9 cellular contexts compared by ENCODE assay signal in genomic region chr16:67842509-67843342, GRCh38. TPM values are rescaled to one million over a fixed set of nuclear protein-coding genes. Genes with fewer than 3 reads are reported as not detected.
DNase-seq lines count a peak whose midpoint lies in the region; ATAC-seq, FAIRE-seq and TF ChIP-seq lines count a peak whose summit lies in the region.
"Had no signal": no experiment of that assay in that cellular context is flagged by ENCODE, and none has a peak within 500 bp of the region (broad histone marks: within the 10 kb centered on the region; RNA-seq: fewer than 3 reads in every experiment).

No MANE protein-coding gene starts in this region.

- ATAC-seq in GM19397 (IDR thresholded peaks at IDR 0.05; ENCODE audit: unreplicated experiment) (peak; percentile 9), GM12878 (peak; percentile 16)

- CTCF ChIA-PET in CD8-positive, alpha-beta memory T cell (lab: Charles Lee): interaction anchor here (0.8 to 1.7 kb wide), 5 partner anchors 9 to 72 kb away, joined by 3 to 7 read pairs (median 3); no protein-coding TSS in a partner anchor
- CTCF ChIA-PET in GM12878 (lab: Yijun Ruan, JAX): interaction anchor here (1.1 to 2.0 kb wide), 5 partner anchors 9 to 321 kb away, joined by 3 to 8 read pairs (median 5); partner anchors contain the start of gene EDC4

- no peaks in the 10 kb centered on the region for H3K36me3 ChIP-seq in CD8-positive, alpha-beta memory T cell (ENCODE audit: insufficient read depth, low read length)
- H3K36me3 ChIP-seq in GM12878 (ENCODE audit: control insufficient read depth in 2 of 2, insufficient read depth in 2 of 2, low read length in 1 of 2) (peaks cover 0 to 4% of the 10 kb centered on the region in 2 experiments; a peak in 1 of 4 replicates), skeletal muscle satellite cell (ENCODE audit: insufficient read depth, low read length) (no peaks in the 10 kb centered on the region)

- POLR2A ChIA-PET in CD8-positive, alpha-beta memory T cell (lab: Charles Lee): interaction anchor here (0.9 to 2.1 kb wide), 5 partner anchors 26 to 280 kb away, joined by 4 to 12 read pairs (median 5); partner anchors contain the start of genes EDC4, PSMB10, RANBP10 and TSNAXIP1
- POLR2A ChIA-PET in GM12878 (lab: Charles Lee): no interaction called here

- peak overlapping the region; percentile 100 for H2AFZ ChIP-seq in GM12878 (ENCODE audit: control insufficient read depth, low read depth, low read length)

- no peaks in the 10 kb centered on the region for H3K27me3 Mint-ChIP-seq in CD8-positive, alpha-beta memory T cell

- no peaks in the 10 kb centered on the region for H4K20me1 ChIP-seq in GM12878 (ENCODE audit: control insufficient read depth, insufficient read depth)

- peak; percentile 48 to 82 (median 73) for DNase-seq in CD8-positive, alpha-beta memory T cell
- peak in 49 of 76 experiments; percentile 6 to 73 (median 47) for DNase-seq in HUDEP-2 (lab: John Stamatoyannopoulos, UW; ENCODE audit: unreplicated experiment in 76 of 76)
- peak; percentile 68 for DNase-seq in T-helper 22 cell (ENCODE audit: low read depth)
- DNase-seq in GM12878 (ENCODE audit: low read depth, low spot score): no peak
- no peak for DNase-seq in T1000 (lab: John Stamatoyannopoulos, UW)

- H3K4me3 Mint-ChIP-seq in CD8-positive, alpha-beta memory T cell: peak overlapping the region; percentile 90 to 98 (median 94)

- peak overlapping the region; percentile 90 for H3K27ac ChIP-seq in CD8-positive, alpha-beta memory T cell (ENCODE audit: low read depth, low read length)
- peak overlapping the region; percentile 97 for H3K27ac ChIP-seq in GM12878 (ENCODE audit: control insufficient read depth, insufficient read depth)

- no peaks in the 10 kb centered on the region for H3K27me3 ChIP-seq in CD8-positive, alpha-beta memory T cell (ENCODE audit: insufficient read depth, low read length, poor library complexity, severe bottlenecking)
- H3K27me3 ChIP-seq in GM12878 (replicated peaks in 1 of 2; ENCODE audit: control insufficient read depth in 2 of 2, insufficient read depth in 2 of 2, low read length in 1 of 2) (no peaks in the 10 kb centered on the region), skeletal muscle satellite cell (ENCODE audit: control insufficient read depth, insufficient read depth, low read length) (no peaks in the 10 kb centered on the region)

- H3K4me3 ChIP-seq in CD8-positive, alpha-beta memory T cell (ENCODE audit: low read length): peak overlapping the region; percentile 99
- H3K4me3 ChIP-seq in GM12878: peak overlapping the region; percentile 96
- peak overlapping the region; percentile 85 for H3K4me3 ChIP-seq in iPS-18c (ENCODE audit: insufficient read depth, low read depth, low read length)
- peak overlapping the region; percentile 91 for H3K4me3 ChIP-seq in skeletal muscle satellite cell (ENCODE audit: low read length)

- no peaks in the 10 kb centered on the region for H3K9me3 ChIP-seq in CD8-positive, alpha-beta memory T cell (ENCODE audit: low read length)
- H3K9me3 ChIP-seq in GM12878 (replicated peaks; ENCODE audit: control insufficient read depth, insufficient read depth, low read length) (no peaks in the 10 kb centered on the region), iPS-18c (ENCODE audit: control insufficient read depth, insufficient read depth, low read length) (no peaks in the 10 kb centered on the region), skeletal muscle satellite cell (replicated peaks; ENCODE audit: low read length) (no peaks in the 10 kb centered on the region)

- peak overlapping the region; percentile 91 to 99 (median 96) for H3K27ac Mint-ChIP-seq in CD8-positive, alpha-beta memory T cell

- SMC1A ChIA-PET in GM12878 (lab: Charles Lee; ENCODE audit: uncharacterized antibody, unreplicated experiment): interaction anchor here (1.0 kb wide), 1 partner anchor 17 kb away, joined by 3 read pairs; no protein-coding TSS in a partner anchor

- H3K4me2 ChIP-seq in GM12878 (ENCODE audit: control insufficient read depth, insufficient read depth) (peak overlapping the region; percentile 93), skeletal muscle satellite cell (ENCODE audit: low read length) (peak overlapping the region; percentile 93)

- H3K4me1 Mint-ChIP-seq in CD8-positive, alpha-beta memory T cell: peaks cover 36 to 47% (median 44%) of the 10 kb centered on the region in 3 donors

- H3K4me1 ChIP-seq in CD8-positive, alpha-beta memory T cell (ENCODE audit: insufficient read depth, low read length): peaks cover 46% of the 10 kb centered on the region
- peaks cover 23% of the 10 kb centered on the region for H3K4me1 ChIP-seq in GM12878 (ENCODE audit: control insufficient read depth, insufficient read depth, low read length)
- peaks cover 42% of the 10 kb centered on the region for H3K4me1 ChIP-seq in skeletal muscle satellite cell (ENCODE audit: control insufficient read depth, insufficient read depth, low read length)

- H3K79me2 ChIP-seq in GM12878 (ENCODE audit: control insufficient read depth, insufficient read depth, low read length): peaks cover 40% of the 10 kb centered on the region

- no peak for FAIRE-seq in GM12878 (lab: Jason Lieb, UNC)
- FAIRE-seq: endometrium had no signal

- in situ Hi-C loops in GM12878 (cut with MboI): no loop called here

- RAD21 ChIA-PET in GM12878 (lab: Charles Lee; ENCODE audit: unreplicated experiment): no interaction called here

- no peaks in the 10 kb centered on the region for H3K9me3 Mint-ChIP-seq in CD8-positive, alpha-beta memory T cell

- peaks cover 0 to 24% (median 0%) of the 10 kb centered on the region in 3 donors for H3K36me3 Mint-ChIP-seq in CD8-positive, alpha-beta memory T cell

- BruUV-seq in GM12878 (replicated peaks; lab: Mats Ljungman, UMichigan): no TSS peak

- peak overlapping the region; percentile 91 for H3K9ac ChIP-seq in GM12878 (ENCODE audit: control insufficient read depth, insufficient read depth, low read length)
- peak overlapping the region; percentile 91 for H3K9ac ChIP-seq in skeletal muscle satellite cell (ENCODE audit: low read depth, low read length)

- no peak for TF ChIP-seq EP300 in GM12878 (IDR thresholded peaks at IDR 0.05; ENCODE audit: borderline replicate concordance in 1 of 2, control insufficient read depth in 1 of 2, low read depth in 2 of 2, low read length in 2 of 2)

- TF ChIP-seq POLR2A in GM12878 (IDR thresholded peaks at IDR 0.05; ENCODE audit: low read depth, low read length): peak; percentile 33; the same call in 1 of the 2 replicates

- intact Hi-C loops in GM12878 (cut with micrococcal nuclease; ENCODE audit: unreplicated experiment): no loop called here

- WGBS in GM12878 (ENCODE audit: insufficient coverage, insufficient replicate concordance, low lambda C conversion rate, missing lambda C conversion rate): under 1% methylated on average over 65 of the region's 67 CpGs

- TF ChIP-seq RAD21 in GM12878 (IDR thresholded peaks at IDR 0.05; ENCODE audit: insufficient read depth, low read depth, low read length): 0 out of 2 replicates have a peak, but pooled peaks have one; percentile 14

- TF ChIP-seq CTCF in GM12878 (IDR thresholded peaks at IDR 0.05 in 2 of 3, conservative IDR thresholded peaks at IDR 0.05 in 1 of 3; ENCODE audit: control insufficient read depth in 2 of 3, extremely low read depth in 1 of 3, insufficient read depth in 1 of 3, low read depth in 3 of 3, low read length in 3 of 3): peak; percentile 25 to 43 (median 39); a peak in 5 of 6 replicates

RNA-seq across cellular contexts. Expression of gene THAP11, which starts 0.6 kb away (rescaled TPM):
- 10 to 100 TPM; 52.6 to 55.1 TPM for total RNA-seq in CD8-positive, alpha-beta memory T cell
- polyA plus RNA-seq in CD8-positive, alpha-beta memory T cell: 153 TPM
- total RNA-seq in GM12878 (2013; cell fraction: nucleolus; rRNA removed): 7.5 and 9.4 TPM in 2 replicates
- total RNA-seq in GM12878 (2014; rRNA removed) (31.9 and 35.8 TPM in 2 replicates), GM12878 (2014; rRNA removed; fragmentation: Illumina TruSeq; extraction: Trizol) (12.7 and 13.6 TPM in 2 replicates), GM12878 (2021) (27.3 and 30.0 TPM in 2 replicates)
- polyA plus RNA-seq in GM12878 (2011; ENCODE audit: low read depth): 10.3 TPM
- polyA plus RNA-seq in GM12878 (2011; rRNA removed) (21.9 and 30.6 TPM in 2 replicates), GM12878 (2014; fragmentation: Illumina TruSeq; extraction: Trizol) (6.5 and 10.9 TPM in 2 replicates), GM12878 (2014; fragmentation: Nextera tagmentation; extraction: Ambion mirVana) (1 to 10 TPM; 2.5 to 7.7 TPM), GM12878 (2014; rRNA removed) (27.5 TPM in 2 replicates), GM12878 (2016; fragmentation: Nextera tagmentation; extraction: Ambion mirVana) (10 to 100 TPM; 15.3 to 36.7 TPM)
- 33.7 and 42.8 TPM in 2 replicates for polyA plus RNA-seq in GM12878 (2011; cell fraction: cytosol; rRNA removed)
- polyA plus RNA-seq in GM12878 (2011; cell fraction: nucleus; rRNA removed): 18.9 and 22.1 TPM in 2 replicates
- polyA plus RNA-seq in GM12878 (2012): 14.7 and 15.7 TPM in 2 replicates
- polyA minus RNA-seq in GM12878 (2011; rRNA and poly(A)+ RNA removed): 20.9 and 25.8 TPM in 2 replicates
- polyA minus RNA-seq in GM12878 (2011; cell fraction: cytosol; rRNA and poly(A)+ RNA removed): 9.9 and 13.7 TPM in 2 replicates
- 7.6 and 9.6 TPM in 2 replicates for polyA minus RNA-seq in GM12878 (2011; cell fraction: nucleus; rRNA and poly(A)+ RNA removed)
- total RNA-seq in skeletal muscle satellite cell (2012; rRNA removed): 17.0 and 26.0 TPM in 2 replicates

RNA-seq across cellular contexts. Expression of gene NUTF2, which starts 4.0 kb away (rescaled TPM):
- 100 to 1,000 TPM; 181 TPM for total RNA-seq in CD8-positive, alpha-beta memory T cell
- 129 TPM for polyA plus RNA-seq in CD8-positive, alpha-beta memory T cell
- total RNA-seq in GM12878 (2013; cell fraction: nucleolus; rRNA removed): 39.9 and 49.1 TPM in 2 replicates
- total RNA-seq in GM12878 (2014; rRNA removed): 116 and 120 TPM in 2 replicates
- total RNA-seq in GM12878 (2014; rRNA removed; fragmentation: Illumina TruSeq; extraction: Trizol): 113 and 129 TPM in 2 replicates
- total RNA-seq in GM12878 (2021): 128 and 130 TPM in 2 replicates
- 66.0 TPM for polyA plus RNA-seq in GM12878 (2011; ENCODE audit: low read depth)
- 83.7 and 155 TPM in 2 replicates for polyA plus RNA-seq in GM12878 (2011; rRNA removed)
- 219 and 321 TPM in 2 replicates for polyA plus RNA-seq in GM12878 (2011; cell fraction: cytosol; rRNA removed)
- 147 and 148 TPM in 2 replicates for polyA plus RNA-seq in GM12878 (2011; cell fraction: nucleus; rRNA removed)
- polyA plus RNA-seq in GM12878 (2012): 129 and 131 TPM in 2 replicates
- 152 and 185 TPM in 2 replicates for polyA plus RNA-seq in GM12878 (2014; fragmentation: Illumina TruSeq; extraction: Trizol)
- 100 to 1,000 TPM; 220 to 245 TPM for polyA plus RNA-seq in GM12878 (2014; fragmentation: Nextera tagmentation; extraction: Ambion mirVana)
- 212 and 231 TPM in 2 replicates for polyA plus RNA-seq in GM12878 (2014; rRNA removed)
- polyA plus RNA-seq in GM12878 (2016; fragmentation: Nextera tagmentation; extraction: Ambion mirVana): 100 to 1,000 TPM; 323 to 342 TPM
- 273 and 286 TPM in 2 replicates for polyA minus RNA-seq in GM12878 (2011; rRNA and poly(A)+ RNA removed)
- 99.0 and 131 TPM in 2 replicates for polyA minus RNA-seq in GM12878 (2011; cell fraction: cytosol; rRNA and poly(A)+ RNA removed)
- polyA minus RNA-seq in GM12878 (2011; cell fraction: nucleus; rRNA and poly(A)+ RNA removed): 32.8 and 49.0 TPM in 2 replicates
- total RNA-seq in skeletal muscle satellite cell (2012; rRNA removed): 139 and 222 TPM in 2 replicates

RNA-seq across cellular contexts. Expression of gene CENPT, which starts 4.8 kb away (rescaled TPM):
- 10 to 100 TPM; 56.5 to 58.6 TPM for total RNA-seq in CD8-positive, alpha-beta memory T cell
- polyA plus RNA-seq in CD8-positive, alpha-beta memory T cell: 14.3 TPM
- total RNA-seq in GM12878 (2013; cell fraction: nucleolus; rRNA removed): 55.0 and 58.0 TPM in 2 replicates
- total RNA-seq in GM12878 (2014; rRNA removed) (26.7 and 29.0 TPM in 2 replicates), GM12878 (2014; rRNA removed; fragmentation: Illumina TruSeq; extraction: Trizol) (14.9 and 15.1 TPM in 2 replicates), GM12878 (2021) (31.4 and 36.6 TPM in 2 replicates)
- polyA plus RNA-seq in GM12878 (2011; ENCODE audit: low read depth): 15.2 TPM
- polyA plus RNA-seq in GM12878 (2011; rRNA removed) (16.2 and 22.4 TPM in 2 replicates), GM12878 (2014; fragmentation: Illumina TruSeq; extraction: Trizol) (9.4 and 20.1 TPM in 2 replicates), GM12878 (2014; fragmentation: Nextera tagmentation; extraction: Ambion mirVana) (1 to 10 TPM; 1.1 to 5.7 TPM), GM12878 (2014; rRNA removed) (44.4 and 51.2 TPM in 2 replicates), GM12878 (2016; fragmentation: Nextera tagmentation; extraction: Ambion mirVana) (10 to 100 TPM; 41.7 to 45.7 TPM)
- 29.9 and 40.6 TPM in 2 replicates for polyA plus RNA-seq in GM12878 (2011; cell fraction: cytosol; rRNA removed)
- polyA plus RNA-seq in GM12878 (2011; cell fraction: nucleus; rRNA removed): 311 and 313 TPM in 2 replicates
- polyA plus RNA-seq in GM12878 (2012): 30.9 and 36.2 TPM in 2 replicates
- 8.7 and 19.5 TPM in 2 replicates for polyA minus RNA-seq in GM12878 (2011; rRNA and poly(A)+ RNA removed)
- 8.7 and 11.4 TPM in 2 replicates for polyA minus RNA-seq in GM12878 (2011; cell fraction: cytosol; rRNA and poly(A)+ RNA removed)
- polyA minus RNA-seq in GM12878 (2011; cell fraction: nucleus; rRNA and poly(A)+ RNA removed): 29.0 and 39.4 TPM in 2 replicates
- 29.9 and 45.7 TPM in 2 replicates for total RNA-seq in skeletal muscle satellite cell (2012; rRNA removed)

RNA-seq across cellular contexts. Expression of gene EDC4, which starts 30.1 kb away (rescaled TPM):
- total RNA-seq in CD8-positive, alpha-beta memory T cell: 100 to 1,000 TPM; 105 to 108 TPM
- 30.1 TPM for polyA plus RNA-seq in CD8-positive, alpha-beta memory T cell
- total RNA-seq in GM12878 (2013; cell fraction: nucleolus; rRNA removed): 75.8 and 77.6 TPM in 2 replicates
- total RNA-seq in GM12878 (2014; rRNA removed) (50.3 and 53.7 TPM in 2 replicates), GM12878 (2014; rRNA removed; fragmentation: Illumina TruSeq; extraction: Trizol) (38.1 and 42.1 TPM in 2 replicates), GM12878 (2021) (71.7 and 78.5 TPM in 2 replicates)
- polyA plus RNA-seq in GM12878 (2011; ENCODE audit: low read depth): 26.0 TPM
- polyA plus RNA-seq in GM12878 (2011; rRNA removed) (18.7 and 37.8 TPM in 2 replicates), GM12878 (2014; fragmentation: Illumina TruSeq; extraction: Trizol) (24.1 and 53.0 TPM in 2 replicates), GM12878 (2014; fragmentation: Nextera tagmentation; extraction: Ambion mirVana) (1 to 10 TPM; 1.2 to 2.2 TPM), GM12878 (2014; rRNA removed) (56.1 and 63.2 TPM in 2 replicates), GM12878 (2016; fragmentation: Nextera tagmentation; extraction: Ambion mirVana) (10 to 100 TPM; 82.2 to 86.0 TPM)
- 47.8 and 57.6 TPM in 2 replicates for polyA plus RNA-seq in GM12878 (2011; cell fraction: cytosol; rRNA removed)
- 232 and 265 TPM in 2 replicates for polyA plus RNA-seq in GM12878 (2011; cell fraction: nucleus; rRNA removed)
- polyA plus RNA-seq in GM12878 (2012): 44.4 and 51.4 TPM in 2 replicates
- 70.8 and 109 TPM in 2 replicates for polyA minus RNA-seq in GM12878 (2011; rRNA and poly(A)+ RNA removed)
- polyA minus RNA-seq in GM12878 (2011; cell fraction: cytosol; rRNA and poly(A)+ RNA removed): 38.8 and 51.8 TPM in 2 replicates
- polyA minus RNA-seq in GM12878 (2011; cell fraction: nucleus; rRNA and poly(A)+ RNA removed): 39.8 and 66.8 TPM in 2 replicates
- 50.0 and 55.0 TPM in 2 replicates for total RNA-seq in skeletal muscle satellite cell (2012; rRNA removed)

RNA-seq across cellular contexts. Expression of gene TSNAXIP1, which starts 36.0 kb away (rescaled TPM):
- total RNA-seq in CD8-positive, alpha-beta memory T cell: 1 to 10 TPM; 1.2 to 1.5 TPM
- polyA plus RNA-seq in CD8-positive, alpha-beta memory T cell: 0.13 TPM
- total RNA-seq in GM12878 (2013; cell fraction: nucleolus; rRNA removed): not detected in 2 replicates
- total RNA-seq in GM12878 (2014; rRNA removed): 0.22 and 0.23 TPM in 2 replicates
- total RNA-seq in GM12878 (2014; rRNA removed; fragmentation: Illumina TruSeq; extraction: Trizol): 0.23 and 0.45 TPM in 2 replicates
- 0.13 and 0.62 TPM in 2 replicates for total RNA-seq in GM12878 (2021)
- polyA plus RNA-seq in GM12878 (2011; ENCODE audit: low read depth): 0.10 TPM
- 0.19 and 0.20 TPM in 2 replicates for polyA plus RNA-seq in GM12878 (2011; rRNA removed)
- polyA plus RNA-seq in GM12878 (2011; cell fraction: cytosol; rRNA removed): 0.13 and 0.25 TPM in 2 replicates
- polyA plus RNA-seq in GM12878 (2011; cell fraction: nucleus; rRNA removed): 1.9 and 2.2 TPM in 2 replicates
- 0.14 and 0.30 TPM in 2 replicates for polyA plus RNA-seq in GM12878 (2012)
- polyA plus RNA-seq in GM12878 (2014; fragmentation: Illumina TruSeq; extraction: Trizol): 0.16 TPM in 1 of 2 replicates, not detected in the other
- under 1 TPM in 1 of 2 experiments, not detected in 1; 0.09 TPM for polyA plus RNA-seq in GM12878 (2014; fragmentation: Nextera tagmentation; extraction: Ambion mirVana)
- polyA plus RNA-seq in GM12878 (2014; rRNA removed): 0.37 and 1.2 TPM in 2 replicates
- polyA plus RNA-seq in GM12878 (2016; fragmentation: Nextera tagmentation; extraction: Ambion mirVana): under 1 TPM; 0.48 to 0.63 TPM
- polyA minus RNA-seq in GM12878 (2011; rRNA and poly(A)+ RNA removed): 0.15 and 0.51 TPM in 2 replicates
- polyA minus RNA-seq in GM12878 (2011; cell fraction: cytosol; rRNA and poly(A)+ RNA removed): not detected in 2 replicates
- polyA minus RNA-seq in GM12878 (2011; cell fraction: nucleus; rRNA and poly(A)+ RNA removed): 0.36 and 1.1 TPM in 2 replicates
- total RNA-seq in skeletal muscle satellite cell (2012; rRNA removed): 0.76 and 0.87 TPM in 2 replicates

Comparison
In these comparisons a context has a peak if more than half of its experiments do, and no peak if none do; other contexts are left out.
1. DNase-seq: peak in CD8-positive, alpha-beta memory T cell (5 of 5), HUDEP-2 (49 of 76) and T-helper 22 cell (single experiment); none in GM12878 (single experiment) and T1000 (single experiment).
2. Peak in every context shown above with its lines, with median percentiles within 50 percentile points of each other: H3K4me3 ChIP-seq.